31 cellular contexts compared by ENCODE assay signal in the genomic region with DNA sequence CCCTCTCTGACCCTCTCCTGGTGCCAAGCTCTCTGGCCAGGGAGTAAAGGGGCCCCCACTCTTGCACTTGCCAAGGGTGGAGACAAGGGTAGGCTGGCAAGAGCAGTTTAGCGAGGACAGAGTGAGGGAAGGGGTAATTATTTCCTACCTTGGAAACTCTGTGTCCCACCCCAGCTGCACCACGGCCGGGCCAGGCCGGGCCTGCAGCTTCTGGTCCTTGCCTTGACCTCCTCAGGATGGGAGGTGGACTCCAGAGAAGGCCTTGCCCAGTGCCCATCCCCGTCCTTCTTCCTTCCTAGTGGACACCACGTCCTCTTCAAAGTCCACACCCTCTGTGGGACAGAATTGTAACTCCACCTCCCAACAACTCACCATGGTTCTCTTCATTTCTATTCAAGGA. TPM values are rescaled to one million over a fixed set of nuclear protein-coding genes. Genes with fewer than 3 reads are reported as not detected.
"Had no signal": no experiment of that assay in that cellular context is flagged by ENCODE, and none has a peak within 500 bp of the region (broad histone marks: within the 10 kb centered on the region; RNA-seq: fewer than 3 reads in every experiment).

No MANE protein-coding gene starts in this region.

- ATAC-seq: foreskin keratinocyte; gastroesophageal sphincter; naive thymus-derived CD4-positive, alpha-beta T cell; pancreas; stimulated activated naive B cell treated with anti-CD40 and anti-IgM and Interleukin-4, amounts not matched to agents 10 μg/mL and 1 μg/mL and 100 μg/mL, for 72 hours; stimulated activated naive CD8-positive, alpha-beta T cell treated with anti-CD3 and anti-CD28 coated beads, Interleukin-15, amount 100 ng/mL, for 72 hours had no signal

- H3K27me3 ChIP-seq: esophagus muscularis mucosa, heart left ventricle, hepatocyte, pancreas, suprapubic skin, transverse colon, vagina had no signal

- H3K4me3 ChIP-seq: coronary artery, esophagus muscularis mucosa, gastroesophageal sphincter, heart left ventricle, hepatocyte, pancreas, skin epidermis, suprapubic skin, transverse colon, vagina had no signal

- H3K4me1 ChIP-seq: esophagus muscularis mucosa, foreskin keratinocyte, gastroesophageal sphincter, heart left ventricle, pancreas, suprapubic skin, transverse colon, vagina had no signal

- DNase-seq: dermis blood vessel endothelial cell; effector memory CD4-positive, alpha-beta T cell; foreskin keratinocyte; left cardiac atrium; mammary epithelial cell; mesendoderm; midbrain; naive thymus-derived CD4-positive, alpha-beta T cell; occipital lobe; pancreas; stimulated activated CD4-positive, alpha-beta T cell treated with anti-CD3 and anti-CD28 coated beads, Interleukin-15, amount 100 ng/mL, for 24 hours; stimulated activated CD4-positive, alpha-beta T cell treated with anti-CD3 and anti-CD28 coated beads, Interleukin-2, amount 100 ng/mL, for 48 hours; stimulated activated naive B cell treated with anti-CD40 and anti-IgM and Interleukin-4, amounts not matched to agents 10 μg/mL and 1 μg/mL and 100 μg/mL, for 72 hours; stimulated activated naive CD8-positive, alpha-beta T cell treated with anti-CD3 and anti-CD28 coated beads, Interleukin-15, amount 100 ng/mL, for 72 hours; transverse colon had no signal

- H3K9me3 ChIP-seq: esophagus muscularis mucosa, gastroesophageal sphincter, heart left ventricle, pancreas, suprapubic skin, transverse colon, vagina had no signal

- H3K36me3 ChIP-seq: esophagus muscularis mucosa, gastroesophageal sphincter, heart left ventricle, pancreas, suprapubic skin, transverse colon, vagina had no signal

- H3K27ac ChIP-seq: coronary artery, esophagus muscularis mucosa, foreskin keratinocyte, gastroesophageal sphincter, heart left ventricle, hepatocyte, pancreas, skin epidermis, suprapubic skin, transverse colon, vagina had no signal

RNA-seq across cellular contexts. Expression of a gene that starts 35.1 kb away (rescaled TPM):
- total RNA-seq: dermis blood vessel endothelial cell; endothelial cell of umbilical vein; epithelial cell of proximal tubule; esophagus muscularis mucosa; fibroblast of lung; foreskin keratinocyte; gastroesophageal sphincter; heart left ventricle; hepatocyte; kidney epithelial cell; left cardiac atrium; liver; mammary epithelial cell; mucosa of gallbladder; naive thymus-derived CD4-positive, alpha-beta T cell; occipital lobe; pancreas; posterior vena cava; suprapubic skin; transverse colon; ureter; vagina had no signal

RNA-seq across cellular contexts. Expression of a gene that starts 48.7 kb away (rescaled TPM):
- total RNA-seq: dermis blood vessel endothelial cell; endothelial cell of umbilical vein; epithelial cell of proximal tubule; foreskin keratinocyte; gastroesophageal sphincter; hepatocyte; naive thymus-derived CD4-positive, alpha-beta T cell; occipital lobe; transverse colon; vagina had no signal
